In the genomic region with DNA sequence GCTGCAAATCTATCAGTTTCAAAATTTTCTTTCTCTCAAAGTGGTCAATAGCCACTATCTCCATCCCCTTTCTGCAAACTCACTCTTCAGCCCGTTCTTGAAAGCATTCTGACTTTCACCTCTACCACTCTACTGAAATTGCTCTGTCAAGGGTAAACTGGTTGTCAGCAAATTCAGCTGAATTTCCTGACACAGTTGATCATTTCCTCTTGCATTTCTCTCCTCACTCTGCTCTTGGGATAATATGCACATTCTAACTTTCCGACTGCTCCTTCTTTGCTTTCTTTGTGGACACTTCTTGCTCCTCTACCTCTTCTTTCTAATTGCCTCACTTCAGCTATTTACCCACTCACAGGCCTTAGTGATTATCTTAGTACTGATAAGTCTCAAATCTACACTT, we compare ENCODE assay signal across 28 cellular contexts.
"Had no signal": no experiment of that assay in that cellular context is flagged by ENCODE, and none has a peak within 500 bp of the region (broad histone marks: within the 10 kb centered on the region; RNA-seq: fewer than 3 reads in every experiment).

No MANE protein-coding gene starts in this region.

- H3K9me3 ChIP-seq: ascending aorta, MG63, SJCRH30 had no signal

- H3K4me3 ChIP-seq: ascending aorta, MG63, SJCRH30, SK-N-MC had no signal

- DNase-seq: activated CD4-positive, alpha-beta memory T cell treated with anti-CD3 and anti-CD28 coated beads, Interleukin-2, amount 10 ng/mL, durations not matched to agents 7 days and 5 days; activated CD4-positive, alpha-beta T cell treated with anti-CD3 and anti-CD28 coated beads for 1 hour; activated CD4-positive, alpha-beta T cell treated with anti-CD3 and anti-CD28 coated beads for 48 hours; activated CD4-positive, CD25-positive, alpha-beta regulatory T cell; activated gamma-delta T cell; activated naive CD4-positive, alpha-beta T cell treated with Interleukin-2 at 50 U/mL for 16 hours; activated naive CD8-positive, alpha-beta T cell treated with anti-CD3 and anti-CD28 coated beads, Interleukin-2, amount 10 ng/mL, durations not matched to agents 7 days and 5 days; activated T-cell treated with anti-CD3 and anti-CD28 coated beads, Interleukin-2, amount 50 U/mL, for 24 hours; amygdala; Kasumi-1; KG1; MG63; NCI-H1092; NCI-H1417; NCI-H146; NCI-H187; NCI-H2029 treated with DMSO at 0.1 percent for 48 hours; NCI-H2107; NCI-H2171; NCI-H510A; NCI-H526; NCI-H774; Right ventricle myocardium superior; SJCRH30; T1000; WERI-Rb-1 had no signal

- H3K36me3 ChIP-seq: ascending aorta, MG63, SJCRH30, WERI-Rb-1 had no signal

- H3K27me3 ChIP-seq: ascending aorta, MG63, SJCRH30 had no signal

- H3K4me1 ChIP-seq: ascending aorta, SJCRH30 had no signal

- H3K27ac ChIP-seq: ascending aorta, SJCRH30, SK-N-MC, WERI-Rb-1 had no signal
